Comparison of ENCODE assay signal across 18 cellular contexts in the genomic region with DNA sequence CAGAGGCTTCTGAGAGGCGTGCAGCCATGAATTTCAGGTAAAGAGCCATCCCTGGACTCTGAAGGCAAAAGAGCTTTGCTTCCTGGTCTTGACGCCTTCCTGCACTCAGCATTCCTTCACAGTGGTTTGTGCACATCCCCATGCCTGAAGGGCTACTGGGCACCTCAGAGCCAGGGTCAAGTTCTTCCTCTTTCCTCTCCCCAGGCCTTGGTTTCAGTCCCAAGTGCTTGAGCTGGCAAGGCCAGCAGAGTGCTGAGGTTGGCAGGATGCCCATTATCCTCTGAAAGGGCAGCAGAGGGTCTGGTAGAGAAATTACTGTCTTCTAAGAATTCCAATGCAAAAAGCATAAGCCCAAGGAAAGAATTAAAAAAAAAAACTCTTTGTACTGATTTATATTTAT.
DNase-seq lines count a peak whose midpoint lies in the region; FAIRE-seq lines count a peak whose summit lies in the region.
"Had no signal": no experiment of that assay in that cellular context is flagged by ENCODE, and none has a peak within 500 bp of the region (broad histone marks: within the 10 kb centered on the region; RNA-seq: fewer than 3 reads in every experiment).

No MANE protein-coding gene starts in this region.

- no peaks in the 10 kb centered on the region for H3K36me3 ChIP-seq in MG63
- H3K36me3 ChIP-seq: heart right ventricle had no signal

- no peak overlapping the region for H3K4me3 ChIP-seq in MG63
- H3K4me3 ChIP-seq: heart right ventricle, mucosa of descending colon had no signal

- no peaks in the 10 kb centered on the region; the same call in 1 of the 2 replicates for H3K27me3 ChIP-seq in MG63
- H3K27me3 ChIP-seq: heart right ventricle had no signal

- H3K9me3 ChIP-seq in MG63: no peaks in the 10 kb centered on the region
- H3K9me3 ChIP-seq: mucosa of descending colon had no signal

- FAIRE-seq in urothelium cell line (lab: Jason Lieb, UNC): no peak
- FAIRE-seq: bronchial epithelial cell, RCC 7860 had no signal

- peak; percentile 24 for DNase-seq in NCI-H2029 treated with DMSO at 0.1 percent for 48 hours (lab: John Stamatoyannopoulos, UW)
- DNase-seq in NCI-H2029 (lab: John Stamatoyannopoulos, UW): no peak
- peak; percentile 31 for DNase-seq in COLO668 (lab: John Stamatoyannopoulos, UW; ENCODE audit: unreplicated experiment)
- peak; percentile 44 for DNase-seq in NCI-H446 treated with DMSO at 0.1 percent for 48 hours (lab: John Stamatoyannopoulos, UW)
- DNase-seq in foreskin melanocyte: peak; percentile 60
- no peak for DNase-seq in MG63
- no peak for DNase-seq in urothelium cell line (ENCODE audit: low spot score)
- no peak for DNase-seq in SHP77 treated with DMSO at 0.1 percent for 48 hours (lab: John Stamatoyannopoulos, UW)
- DNase-seq: activated naive CD4-positive, alpha-beta T cell treated with Interleukin-2 at 50 U/mL for 16 hours; activated T-cell treated with anti-CD3 and anti-CD28 coated beads, Interleukin-2, amount 50 U/mL, for 4 hours; amniotic stem cell; mucosa of descending colon; NCI-H146; NCI-H226; T1000 had no signal

Comparison
In these comparisons a context has a peak if more than half of its experiments do, and no peak if none do; other contexts are left out.
1. DNase-seq: peak in NCI-H2029 treated with DMSO at 0.1 percent for 48 hours (single experiment), COLO668 (single experiment), NCI-H446 treated with DMSO at 0.1 percent for 48 hours (single experiment) and foreskin melanocyte (single experiment); none in NCI-H2029 (single experiment), MG63 (single experiment), urothelium cell line (single experiment) and SHP77 treated with DMSO at 0.1 percent for 48 hours (single experiment).